13 cellular contexts compared by ENCODE assay signal in genomic region chr5:76270214-76270613, GRCh38.
A peak's percentile ranks its signal among the peaks of the same experiment; 100 is the strongest.
DNase-seq lines count a peak whose midpoint lies in the region; ATAC-seq and TF ChIP-seq lines count a peak whose summit lies in the region.
"Had no signal": no experiment of that assay in that cellular context is flagged by ENCODE, and none has a peak within 500 bp of the region (broad histone marks: within the 10 kb centered on the region; RNA-seq: fewer than 3 reads in every experiment).

No MANE protein-coding gene starts in this region.

- H3K4me1 ChIP-seq in left lung (peaks cover 3 to 8% of the 10 kb centered on the region in 2 donors), upper lobe of right lung (peaks cover 8% of the 10 kb centered on the region)

- H3K4me1 Mint-ChIP-seq in Calu3 (ENCODE audit: low read depth, unreplicated experiment): peaks cover 40% of the 10 kb centered on the region
- peaks cover 40% of the 10 kb centered on the region for H3K4me1 Mint-ChIP-seq in activated T-cell treated with anti-CD3 and anti-CD28 coated beads, Interleukin-2, amount 50 U/mL, for 72 hours (ENCODE audit: low read depth)
- H3K4me1 Mint-ChIP-seq: naive B cell had no signal

- peak overlapping the region; percentile 77 for H3K27ac Mint-ChIP-seq in Calu3 (ENCODE audit: unreplicated experiment)
- peak overlapping the region; percentile 99 for H3K27ac Mint-ChIP-seq in activated T-cell treated with anti-CD3 and anti-CD28 coated beads, Interleukin-2, amount 50 U/mL, for 72 hours

- ATAC-seq in GM21447 (IDR thresholded peaks at IDR 0.05; ENCODE audit: unreplicated experiment) (peak; percentile 53), left lung (peak; percentile 46), upper lobe of right lung (no peak), HG03469 (IDR thresholded peaks at IDR 0.05; ENCODE audit: unreplicated experiment) (no peak)
- ATAC-seq in activated T-cell treated with anti-CD3 and anti-CD28 coated beads, Interleukin-2, amount 50 U/mL, for 72 hours (replicated peaks in 1 of 2): peak; percentile 76 to 78
- ATAC-seq: effector memory CD8-positive, alpha-beta T cell had no signal

- H3K27ac ChIP-seq in left lung: no peak overlapping the region
- H3K27ac ChIP-seq in upper lobe of right lung: no peak overlapping the region
- H3K27ac ChIP-seq: spleen had no signal

- intact Hi-C loops in Calu3 (cut with micrococcal nuclease; ENCODE audit: unreplicated experiment): loop anchor here (5.0 kb wide), 1 partner anchor 117 kb away; no protein-coding TSS in a partner anchor
- intact Hi-C loops in left lung (cut with DNase I): no loop called here
- intact Hi-C loops in upper lobe of right lung (cut with DNase I): no loop called here

- H3K4me3 ChIP-seq in left lung: no peak overlapping the region
- no peak overlapping the region for H3K4me3 ChIP-seq in upper lobe of right lung
- H3K4me3 ChIP-seq: BLaER1 treated with 17β-estradiol and CSF1 and Interleukin-3, amounts not matched to agents 10 nM and 100 nM; spleen had no signal

- TF ChIP-seq CTCF in Calu3 (IDR thresholded peaks at IDR 0.05; ENCODE audit: unreplicated experiment) (no peak), left lung (IDR thresholded peaks at IDR 0.05) (no peak), upper lobe of right lung (IDR thresholded peaks at IDR 0.05) (no peak)

- H3K9me3 Mint-ChIP-seq in Calu3 (ENCODE audit: low read depth, unreplicated experiment): no peaks in the 10 kb centered on the region
- H3K9me3 Mint-ChIP-seq in activated T-cell treated with anti-CD3 and anti-CD28 coated beads, Interleukin-2, amount 50 U/mL, for 72 hours: no peaks in the 10 kb centered on the region
- H3K9me3 Mint-ChIP-seq: effector memory CD8-positive, alpha-beta T cell; naive B cell had no signal

- peaks cover 9% of the 10 kb centered on the region for H3K27me3 Mint-ChIP-seq in Calu3 (ENCODE audit: unreplicated experiment)
- H3K27me3 Mint-ChIP-seq in activated T-cell treated with anti-CD3 and anti-CD28 coated beads, Interleukin-2, amount 50 U/mL, for 72 hours (ENCODE audit: low read depth): peaks cover 7% of the 10 kb centered on the region

- H3K36me3 ChIP-seq in left lung: no peaks in the 10 kb centered on the region
- no peaks in the 10 kb centered on the region for H3K36me3 ChIP-seq in upper lobe of right lung
- H3K36me3 ChIP-seq: BLaER1 treated with 17β-estradiol and CSF1 and Interleukin-3, amounts not matched to agents 10 nM and 100 nM; spleen had no signal

- no peaks in the 10 kb centered on the region for H3K36me3 Mint-ChIP-seq in Calu3 (ENCODE audit: insufficient read depth, unreplicated experiment)
- peaks cover 0 to 3% of the 10 kb centered on the region in 2 donors for H3K36me3 Mint-ChIP-seq in activated T-cell treated with anti-CD3 and anti-CD28 coated beads, Interleukin-2, amount 50 U/mL, for 72 hours (ENCODE audit: insufficient read depth in 2 of 2)
- H3K36me3 Mint-ChIP-seq: naive B cell had no signal

- CTCF ChIA-PET in Calu3 (lab: Charles Lee): interaction anchor here (1.2 to 1.4 kb wide), 2 partner anchors 14 to 39 kb away, joined by 3 read pairs; no protein-coding TSS in a partner anchor

- DNase-seq in Calu3 (peak; percentile 55), left lung (no peak), upper lobe of right lung (no peak), NCI-H446 treated with DMSO at 0.1 percent for 48 hours (lab: John Stamatoyannopoulos, UW) (no peak)
- DNase-seq in activated T-cell treated with anti-CD3 and anti-CD28 coated beads, Interleukin-2, amount 50 U/mL, for 72 hours: peak; percentile 54 to 58
- no peak for DNase-seq in activated effector memory CD4-positive, alpha-beta T cell treated with anti-CD3 and anti-CD28 coated beads, Interleukin-2, amount 50 U/mL, for 16 hours
- DNase-seq: activated gamma-delta T cell treated with Interleukin-2 at 50 U/mL for 16 hours; effector memory CD8-positive, alpha-beta T cell; naive B cell; spleen had no signal

- H3K9me3 ChIP-seq in left lung (no peaks in the 10 kb centered on the region), upper lobe of right lung (no peaks in the 10 kb centered on the region)
- H3K9me3 ChIP-seq: spleen had no signal

- BruUV-seq in Calu3 (replicated peaks; lab: Mats Ljungman, UMichigan): no TSS peak

- H3K4me3 Mint-ChIP-seq in Calu3 (ENCODE audit: low read depth, unreplicated experiment): no peak overlapping the region
- H3K4me3 Mint-ChIP-seq in activated T-cell treated with anti-CD3 and anti-CD28 coated beads, Interleukin-2, amount 50 U/mL, for 72 hours: peak overlapping the region; percentile 78 to 95
- H3K4me3 Mint-ChIP-seq: effector memory CD8-positive, alpha-beta T cell had no signal

- H3K27me3 ChIP-seq in left lung (no peaks in the 10 kb centered on the region), upper lobe of right lung (no peaks in the 10 kb centered on the region)
- H3K27me3 ChIP-seq: BLaER1 treated with 17β-estradiol and CSF1 and Interleukin-3, amounts not matched to agents 10 nM and 100 nM had no signal

Comparison
In these comparisons a context has a peak if more than half of its experiments do, and no peak if none do; other contexts are left out.
1. DNase-seq: peak in Calu3 (single experiment) and activated T-cell treated with anti-CD3 and anti-CD28 coated beads, Interleukin-2, amount 50 U/mL, for 72 hours (2 of 2); none in left lung (0 of 2), upper lobe of right lung (single experiment), activated effector memory CD4-positive, alpha-beta T cell treated with anti-CD3 and anti-CD28 coated beads, Interleukin-2, amount 50 U/mL, for 16 hours (single experiment) and NCI-H446 treated with DMSO at 0.1 percent for 48 hours (single experiment).
2. ATAC-seq: peak in GM21447 (single experiment), activated T-cell treated with anti-CD3 and anti-CD28 coated beads, Interleukin-2, amount 50 U/mL, for 72 hours (2 of 2) and left lung (single experiment); none in upper lobe of right lung (single experiment) and HG03469 (single experiment).